ENCODE assay signal across 18 cellular contexts in genomic region chr6:12334524-12335130, GRCh38. TPM values are rescaled to one million over a fixed set of nuclear protein-coding genes. Genes with fewer than 3 reads are reported as not detected.
A peak's percentile ranks its signal among the peaks of the same experiment; 100 is the strongest.
DNase-seq lines count a peak whose midpoint lies in the region; ATAC-seq, FAIRE-seq and TF ChIP-seq lines count a peak whose summit lies in the region.
"Had no signal": no experiment of that assay in that cellular context is flagged by ENCODE, and none has a peak within 500 bp of the region (broad histone marks: within the 10 kb centered on the region; RNA-seq: fewer than 3 reads in every experiment).

No MANE protein-coding gene starts in this region.

- POLR2A ChIA-PET in A549 (lab: Yijun Ruan, JAX), result no interaction called here
- POLR2A ChIA-PET in CD4-positive, alpha-beta memory T cell (lab: Charles Lee; ENCODE audit: partially characterized antibody), result no interaction called here

- no peaks in the 10 kb centered on the region for H3K36me3 Mint-ChIP-seq in CD4-positive, alpha-beta memory T cell
- no peaks in the 10 kb centered on the region for H3K36me3 Mint-ChIP-seq in activated naive CD4-positive, alpha-beta T cell treated with anti-CD3 and anti-CD28 coated beads for 36 hours (ENCODE audit: low read depth)

- H3K9me3 ChIP-seq in A549 (no peaks in the 10 kb centered on the region), body of pancreas (no peaks in the 10 kb centered on the region), liver (ENCODE audit: control insufficient read depth in 4 of 4, low read length in 3 of 4) (no peaks in the 10 kb centered on the region)
- H3K9me3 ChIP-seq in CD4-positive, alpha-beta memory T cell (ENCODE audit: control insufficient read depth in 1 of 2, low read length in 2 of 2), result no peaks in the 10 kb centered on the region
- H3K9me3 ChIP-seq: Peyer's patch, SK-N-SH had no signal

- intact Hi-C loops in body of pancreas (cut with DNase I), result no loop called here
- intact Hi-C loops in CD4-positive, alpha-beta memory T cell (cut with micrococcal nuclease), result no loop called here
- intact Hi-C loops in activated naive CD4-positive, alpha-beta T cell treated with anti-CD3 and anti-CD28 coated beads for 36 hours (cut with micrococcal nuclease), result no loop called here

- CTCF ChIA-PET in A549 (lab: Yijun Ruan, JAX), result interaction anchor here (1.3 to 1.6 kb wide), 2 partner anchors 24 to 148 kb away, joined by 4 to 7 read pairs; no protein-coding TSS in a partner anchor
- CTCF ChIA-PET in CD4-positive, alpha-beta memory T cell (lab: Charles Lee; ENCODE audit: partially characterized antibody), result no interaction called here
- CTCF ChIA-PET in activated naive CD4-positive, alpha-beta T cell treated with anti-CD3 and anti-CD28 coated beads for 36 hours (lab: Charles Lee), result no interaction called here

- no peak for FAIRE-seq in A549 (lab: Jason Lieb, UNC)
- FAIRE-seq: A204.1 had no signal

- 51% methylated on average over 4 of the region's 4 CpGs for WGBS in A549 (ENCODE audit: missing lambda C conversion rate)
- 67 to 85% methylated on average over 4 of the region's 4 CpGs for WGBS in body of pancreas, 2 donors
- 55% methylated on average over 4 of the region's 4 CpGs for WGBS in liver

- no peak overlapping the region for H3K4me3 Mint-ChIP-seq in CD4-positive, alpha-beta memory T cell
- H3K4me3 Mint-ChIP-seq in activated naive CD4-positive, alpha-beta T cell treated with anti-CD3 and anti-CD28 coated beads for 36 hours, result no peak overlapping the region

- DNase-seq in A549 (ENCODE audit: low read depth in 1 of 2, low spot score in 1 of 2), result peak in 1 of 2 experiments; percentile 46
- DNase-seq in HT-29 (ENCODE audit: low spot score), result peak; percentile 51
- DNase-seq in body of pancreas, result no peak
- DNase-seq in nucleus accumbens (lab: John Stamatoyannopoulos, UW), result no peak
- no peak for DNase-seq in CD4-positive, alpha-beta memory T cell
- no peak for DNase-seq in activated naive CD4-positive, alpha-beta T cell treated with anti-CD3 and anti-CD28 coated beads for 36 hours
- DNase-seq: C1 segment of cervical spinal cord, DMS153, NCI-H1436 treated with DMSO at 0.1 percent for 48 hours, NCI-H2029 treated with DMSO at 0.1 percent for 48 hours, NCI-H510A treated with DMSO at 0.1 percent for 48 hours, Peyer's patch, SK-N-SH had no signal

- no peak for TF ChIP-seq POLR2A in A549 (IDR thresholded peaks at IDR 0.05; ENCODE audit: low read length)
- TF ChIP-seq POLR2A in body of pancreas (IDR thresholded peaks at IDR 0.05), result no peak

- no peak overlapping the region for H3K4me3 ChIP-seq in A549
- H3K4me3 ChIP-seq in body of pancreas, result no peak overlapping the region
- H3K4me3 ChIP-seq in liver (ENCODE audit: low read depth in 1 of 3, low read length in 3 of 3), result no peak overlapping the region
- H3K4me3 ChIP-seq in CD4-positive, alpha-beta memory T cell (ENCODE audit: low read length in 2 of 2), result no peak overlapping the region
- H3K4me3 ChIP-seq: Peyer's patch had no signal

- no peak for TF ChIP-seq EP300 in A549 (IDR thresholded peaks at IDR 0.05)

- peaks cover 3 to 4% of the 10 kb centered on the region in 2 donors for H3K27me3 Mint-ChIP-seq in CD4-positive, alpha-beta memory T cell
- no peaks in the 10 kb centered on the region for H3K27me3 Mint-ChIP-seq in activated naive CD4-positive, alpha-beta T cell treated with anti-CD3 and anti-CD28 coated beads for 36 hours (ENCODE audit: low read depth)

- H3K9me3 Mint-ChIP-seq in CD4-positive, alpha-beta memory T cell, result peaks cover 0 to under 1% (median 0%) of the 10 kb centered on the region in 8 donors
- no peaks in the 10 kb centered on the region for H3K9me3 Mint-ChIP-seq in activated naive CD4-positive, alpha-beta T cell treated with anti-CD3 and anti-CD28 coated beads for 36 hours

- H3K27ac Mint-ChIP-seq in CD4-positive, alpha-beta memory T cell, result no peak overlapping the region
- H3K27ac Mint-ChIP-seq in activated naive CD4-positive, alpha-beta T cell treated with anti-CD3 and anti-CD28 coated beads for 36 hours, result no peak overlapping the region

- H3K27ac ChIP-seq in A549, result peak overlapping the region; percentile 95 to 98
- H3K27ac ChIP-seq in body of pancreas, result peak overlapping the region in 3 of 4 donors; percentile 94 to 95 (median 94)
- no peak overlapping the region for H3K27ac ChIP-seq in liver (ENCODE audit: low read depth in 1 of 2, low read length in 2 of 2)
- no peak overlapping the region for H3K27ac ChIP-seq in CD4-positive, alpha-beta memory T cell (ENCODE audit: low read depth, low read length)
- H3K27ac ChIP-seq: Peyer's patch had no signal

- TF ChIP-seq RAD21 in A549 (conservative IDR thresholded peaks at IDR 0.05 in 1 of 2, IDR thresholded peaks at IDR 0.05 in 1 of 2) (no peak; a peak in 1 of 5 replicates), liver (IDR thresholded peaks at IDR 0.05) (no peak)

- no peaks in the 10 kb centered on the region for H3K27me3 ChIP-seq in body of pancreas
- H3K27me3 ChIP-seq in liver (ENCODE audit: control insufficient read depth in 4 of 4, insufficient read depth in 4 of 4, low read length in 3 of 4), result no peaks in the 10 kb centered on the region
- no peaks in the 10 kb centered on the region for H3K27me3 ChIP-seq in CD4-positive, alpha-beta memory T cell (ENCODE audit: insufficient read depth, low read length)
- H3K27me3 ChIP-seq: Peyer's patch had no signal

- H3K9ac ChIP-seq in liver (ENCODE audit: low read depth in 1 of 2, low read length in 2 of 2), result no peak overlapping the region
- H3K9ac ChIP-seq: SK-N-SH had no signal

- H3K36me3 ChIP-seq in body of pancreas (replicated peaks in 1 of 2; ENCODE audit: insufficient read depth in 1 of 2, low read depth in 2 of 2) (no peaks in the 10 kb centered on the region), liver (ENCODE audit: control insufficient read depth in 4 of 4, insufficient read depth in 3 of 4, low read depth in 1 of 4, low read length in 3 of 4) (no peaks in the 10 kb centered on the region)
- no peaks in the 10 kb centered on the region for H3K36me3 ChIP-seq in CD4-positive, alpha-beta memory T cell (ENCODE audit: insufficient read depth, low read length)
- H3K36me3 ChIP-seq: Peyer's patch had no signal

- TF ChIP-seq CTCF in A549 (IDR thresholded peaks at IDR 0.05), result no peak
- no peak for TF ChIP-seq CTCF in body of pancreas (IDR thresholded peaks at IDR 0.05)
- TF ChIP-seq CTCF in liver (IDR thresholded peaks at IDR 0.05; ENCODE audit: low read depth, low read length, missing input control), result no peak

- H3K4me2 ChIP-seq in A549, result peak overlapping the region; percentile 44; the same call in 2 of the 3 replicates
- H3K4me2 ChIP-seq: SK-N-SH had no signal

- no peak for ATAC-seq in A549
- ATAC-seq in body of pancreas, result no peak
- no peak for ATAC-seq in HG03520 (IDR thresholded peaks at IDR 0.05; ENCODE audit: unreplicated experiment)
- ATAC-seq: HCT116, Right ventricle myocardium inferior had no signal

- peaks cover 0 to 2% (median 0%) of the 10 kb centered on the region in 4 donors for H3K4me1 Mint-ChIP-seq in CD4-positive, alpha-beta memory T cell
- H3K4me1 Mint-ChIP-seq in activated naive CD4-positive, alpha-beta T cell treated with anti-CD3 and anti-CD28 coated beads for 36 hours (ENCODE audit: low read depth), result peaks cover 5% of the 10 kb centered on the region

- peaks cover 68% of the 10 kb centered on the region for H3K4me1 ChIP-seq in A549
- peaks cover 77% of the 10 kb centered on the region for H3K4me1 ChIP-seq in body of pancreas
- H3K4me1 ChIP-seq in liver (ENCODE audit: control insufficient read depth in 4 of 4, insufficient read depth in 4 of 4, low read length in 3 of 4), result peaks cover 15 to 46% (median 35%) of the 10 kb centered on the region in 4 donors
- no peaks in the 10 kb centered on the region for H3K4me1 ChIP-seq in CD4-positive, alpha-beta memory T cell (ENCODE audit: insufficient read depth, low read length)

TF ChIP-seq in A549, 52 proteins besides CTCF, POLR2A, EP300 and RAD21 (continues in another document):
- TF ChIP-seq CHD4 (IDR thresholded peaks at IDR 0.05; ENCODE audit: borderline replicate concordance), result no peak

TF ChIP-seq in liver, 16 proteins besides CTCF, POLR2A, EP300 and RAD21 (continues in another document):
- no peak for TF ChIP-seq SP1 (IDR thresholded peaks at IDR 0.05)
- TF ChIP-seq FOXA1 (IDR thresholded peaks at IDR 0.05), result no peak
- peak in 1 of 2 donors; percentile 26 for TF ChIP-seq RXRA (IDR thresholded peaks at IDR 0.05)
- TF ChIP-seq ZBTB33 (IDR thresholded peaks at IDR 0.05), result no peak
- TF ChIP-seq JUND (IDR thresholded peaks at IDR 0.05), result peak in 1 of 2 donors; percentile 21
- peak; percentile 17 for TF ChIP-seq YY1 (IDR thresholded peaks at IDR 0.05)

RNA-seq across cellular contexts. Expression of gene EDN1, which starts 44.5 kb away (rescaled TPM):
- polyA plus RNA-seq in A549 (2011; rRNA removed), result 67.1 and 87.4 TPM in 2 replicates
- 41.2 and 42.5 TPM in 2 replicates for polyA plus RNA-seq in A549 (2012; cell fraction: cytosol; rRNA removed)
- polyA plus RNA-seq in A549 (2012; cell fraction: nucleus; rRNA removed), result 54.7 and 61.3 TPM in 2 replicates
- polyA plus RNA-seq in A549 (2017; fragmentation: RNase III; extraction: RNeasy Plus Mini Kit Qiagen cat#74134 plus additional on column Dnase treatment), result 33.2 to 34.3 TPM (median 33.5 TPM) in 3 replicates
- 40.1 and 44.8 TPM in 2 replicates for polyA minus RNA-seq in A549 (2011; rRNA and poly(A)+ RNA removed)
- 37.0 and 43.2 TPM in 2 replicates for total RNA-seq in HT-29 (2014; rRNA removed; shearing (Covaris generic))
- total RNA-seq in body of pancreas, result 10 to 100 TPM in 1 of 2 donors, under 1 TPM in 1; 0.66 to 19.7 TPM
- under 1 TPM; 0.70 to 0.84 TPM for total RNA-seq in liver
- polyA plus RNA-seq in liver, result 1 to 10 TPM; 1.2 TPM
- under 1 TPM; 0.15 to 0.28 TPM for total RNA-seq in CD4-positive, alpha-beta memory T cell
- not detected for polyA plus RNA-seq in CD4-positive, alpha-beta memory T cell
- total RNA-seq in activated naive CD4-positive, alpha-beta T cell treated with anti-CD3 and anti-CD28 coated beads for 36 hours, result under 1 TPM; 0.15 to 0.24 TPM

Comparison
In these comparisons a context has a peak if more than half of its experiments do, and no peak if none do; other contexts are left out.
1. H3K27ac ChIP-seq: peak in A549 (2 of 2) and body of pancreas (3 of 4); none in liver (0 of 2) and CD4-positive, alpha-beta memory T cell (single experiment).